ENCODE assay signal across 6 cellular contexts in the genomic region with DNA sequence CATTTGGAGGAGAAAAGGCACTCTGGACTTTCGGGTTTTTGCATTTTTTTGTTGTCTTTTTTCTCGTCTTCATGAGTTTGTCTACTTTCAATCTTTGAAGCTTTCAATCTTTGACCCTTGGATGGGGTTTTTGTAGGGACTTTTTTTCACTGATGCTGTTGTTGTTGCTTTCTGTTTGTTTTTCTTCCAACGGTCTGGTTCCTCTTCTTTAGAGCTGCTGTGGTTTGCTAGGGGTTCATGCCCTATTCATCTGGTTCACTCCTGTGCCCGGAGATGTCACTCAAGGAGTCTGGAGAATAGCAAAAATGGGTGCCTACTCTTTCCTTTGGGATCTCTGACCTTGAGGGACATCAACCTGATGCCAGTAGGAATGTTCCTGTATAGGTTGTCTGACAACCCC.
"Had no signal": no experiment of that assay in that cellular context is flagged by ENCODE, and none has a peak within 500 bp of the region (broad histone marks: within the 10 kb centered on the region; RNA-seq: fewer than 3 reads in every experiment).

No MANE protein-coding gene starts in this region.

- H3K27ac Mint-ChIP-seq: GM23338, H9 had no signal

- H3K4me2 ChIP-seq: GM23338 had no signal

- H3K4me3 ChIP-seq: GM23338, K562 had no signal

- DNase-seq: H9, HCEC 1CT, IMR-90, KG1 had no signal

- H3K4me1 Mint-ChIP-seq: GM23338, H9 had no signal

- H2AFZ ChIP-seq: GM23338 had no signal

- H3K4me3 Mint-ChIP-seq: GM23338, H9 had no signal

- ATAC-seq: GM23338, K562 had no signal
